Comparison of ENCODE assay signal across 8 cellular contexts in genomic region chr1:42817440-42817767, GRCh38. TPM values are rescaled to one million over a fixed set of nuclear protein-coding genes. Genes with fewer than 3 reads are reported as not detected.
A peak's percentile ranks its signal among the peaks of the same experiment; 100 is the strongest.
DNase-seq lines count a peak whose midpoint lies in the region; ATAC-seq, FAIRE-seq and TF ChIP-seq lines count a peak whose summit lies in the region.

No MANE protein-coding gene starts in this region.

- H3K4me2 ChIP-seq in OCI-LY1 (ENCODE audit: low read length) = peak overlapping the region; percentile 70
- peak overlapping the region; percentile 74 for H3K4me2 ChIP-seq in endothelial cell of umbilical vein (ENCODE audit: insufficient read depth, low read length)

- H3K9me3 ChIP-seq in OCI-LY1 (ENCODE audit: low read length) (no peaks in the 10 kb centered on the region), endothelial cell of umbilical vein (replicated peaks; ENCODE audit: control insufficient read depth, insufficient read depth, low read length) (no peaks in the 10 kb centered on the region)

- CTCF ChIA-PET in endothelial cell of umbilical vein (lab: Charles Lee) = interaction anchor here (0.9 to 3.1 kb wide), 6 partner anchors 18 to 256 kb away, joined by 3 to 16 read pairs (median 8); partner anchors contain the start of gene ZNF691

- H3K27ac ChIP-seq in OCI-LY1 (ENCODE audit: low read depth, low read length, poor library complexity, severe bottlenecking) (no peak overlapping the region), endothelial cell of umbilical vein (ENCODE audit: insufficient read depth, low read depth, low read length) (no peak overlapping the region)

- H3K27me3 Mint-ChIP-seq in progenitor cell of endocrine pancreas = no peaks in the 10 kb centered on the region

- H3K4me3 Mint-ChIP-seq in progenitor cell of endocrine pancreas (ENCODE audit: low read depth) = peak overlapping the region; percentile 43

- peak overlapping the region; percentile 37; the same call in 1 of the 2 replicates for H3K9ac ChIP-seq in OCI-LY1 (ENCODE audit: low read length)
- peak overlapping the region; percentile 93 for H3K9ac ChIP-seq in endothelial cell of umbilical vein (replicated peaks; ENCODE audit: extremely low read depth, insufficient read depth, low read length)

- H3K4me3 ChIP-seq in GM06990 (replicated peaks; ENCODE audit: low read depth, low read length) = peak overlapping the region; percentile 66
- peak overlapping the region; percentile 79 for H3K4me3 ChIP-seq in OCI-LY1 (ENCODE audit: low read depth, low read length, poor library complexity, severe bottlenecking)
- peak overlapping the region; percentile 29 to 87 (median 68) for H3K4me3 ChIP-seq in endothelial cell of umbilical vein (replicated peaks in 1 of 3; ENCODE audit: insufficient read depth in 1 of 3, low read depth in 1 of 3, low read length in 3 of 3)

- H3K9me2 ChIP-seq in OCI-LY1 (ENCODE audit: low read depth, low read length) = no peaks in the 10 kb centered on the region

- no peaks in the 10 kb centered on the region for H4K20me1 ChIP-seq in OCI-LY1 (ENCODE audit: insufficient read depth, low read length)
- no peaks in the 10 kb centered on the region for H4K20me1 ChIP-seq in endothelial cell of umbilical vein (replicated peaks; ENCODE audit: control insufficient read depth, extremely low read depth, insufficient read depth, low read length)

- no peak for FAIRE-seq in endothelial cell of umbilical vein (lab: Jason Lieb, UNC)

- H3K27ac Mint-ChIP-seq in progenitor cell of endocrine pancreas = no peak overlapping the region

- H3K9me1 ChIP-seq in endothelial cell of umbilical vein (replicated peaks; ENCODE audit: control insufficient read depth, extremely low read depth, insufficient read depth, low read length) = no peaks in the 10 kb centered on the region

- ATAC-seq in HG02763 (IDR thresholded peaks at IDR 0.05; ENCODE audit: unreplicated experiment) = no peak

- BruUV-seq in endothelial cell of umbilical vein (replicated peaks; lab: Mats Ljungman, UMichigan) = no TSS peak

- dilution Hi-C loops in endothelial cell of umbilical vein (cut with MboI; ENCODE audit: extremely low pct_ligation_motif_present, low sequenced_read_pairs) = no loop called here

- H3K79me2 ChIP-seq in OCI-LY1 (ENCODE audit: insufficient read depth, low read length) (no peaks in the 10 kb centered on the region), endothelial cell of umbilical vein (ENCODE audit: control insufficient read depth, insufficient read depth, low read length) (no peaks in the 10 kb centered on the region)

- no peaks in the 10 kb centered on the region for H3K27me3 ChIP-seq in GM06990 (replicated peaks; ENCODE audit: control insufficient read depth, insufficient read depth, low read length)
- no peaks in the 10 kb centered on the region for H3K27me3 ChIP-seq in OCI-LY1 (ENCODE audit: insufficient read depth, low read length)
- H3K27me3 ChIP-seq in endothelial cell of umbilical vein (ENCODE audit: control insufficient read depth in 2 of 2, insufficient read depth in 2 of 2, low read length in 2 of 2) = no peaks in the 10 kb centered on the region

- peak overlapping the region; percentile 50; the same call in 1 of the 2 replicates for H2AFZ ChIP-seq in OCI-LY1 (ENCODE audit: low read length)
- H2AFZ ChIP-seq in endothelial cell of umbilical vein (ENCODE audit: low read depth, low read length) = peak overlapping the region; percentile 70

- no peaks in the 10 kb centered on the region for H3F3A ChIP-seq in OCI-LY1 (ENCODE audit: insufficient read depth, low read length)

- POLR2A ChIA-PET in endothelial cell of umbilical vein (lab: Charles Lee) = interaction anchor here (0.7 to 1.3 kb wide), 5 partner anchors 14 to 51 kb away, joined by 3 to 10 read pairs (median 4); partner anchors contain the start of genes C1orf50, P3H1, TMEM269 and ZNF691

- H3K4me1 Mint-ChIP-seq in progenitor cell of endocrine pancreas (ENCODE audit: low read depth) = peaks cover 9% of the 10 kb centered on the region

- intact Hi-C loops in endothelial cell of umbilical vein (cut with micrococcal nuclease) = loop anchor here (1.0 to 2.0 kb wide), 3 partner anchors 29 to 50 kb away; partner anchors contain the start of genes C1orf50, P3H1, TMEM269 and ZNF691

- H3K4me1 ChIP-seq in OCI-LY1 (ENCODE audit: insufficient read depth, low read length, severe bottlenecking) = peaks cover 14% of the 10 kb centered on the region
- H3K4me1 ChIP-seq in endothelial cell of umbilical vein (ENCODE audit: control insufficient read depth, extremely low read depth, insufficient read depth, low read length) = peaks cover 18% of the 10 kb centered on the region

- DNase-seq in GM06990 (ENCODE audit: extremely low read depth, insufficient read length) (no peak), endothelial cell of umbilical vein (ENCODE audit: low read depth, low spot score) (no peak), progenitor cell of endocrine pancreas (ENCODE audit: low spot score, unreplicated experiment) (no peak), Ammon's horn (ENCODE audit: low spot score) (no peak), NCI-H82 (lab: John Stamatoyannopoulos, UW) (no peak)
- DNase-seq in activated CD8-positive, alpha-beta memory T cell treated with anti-CD3 and anti-CD28 coated beads for 24 hours = no peak

- no peak for TF ChIP-seq POLR2A in endothelial cell of umbilical vein (IDR thresholded peaks at IDR 0.05; ENCODE audit: low read depth, low read length)

- no peaks in the 10 kb centered on the region for H3K9me3 Mint-ChIP-seq in progenitor cell of endocrine pancreas (ENCODE audit: low read depth)

- TF ChIP-seq CTCF in GM06990 (IDR thresholded peaks at IDR 0.05; ENCODE audit: insufficient read depth, low read length, poor library complexity, severe bottlenecking) (no peak), OCI-LY1 (IDR thresholded peaks at IDR 0.05; ENCODE audit: low read length) (no peak), endothelial cell of umbilical vein (IDR thresholded peaks at IDR 0.05; ENCODE audit: extremely low read depth in 1 of 2, insufficient read depth in 1 of 2, low read depth in 1 of 2, low read length in 2 of 2) (no peak), progenitor cell of endocrine pancreas (IDR thresholded peaks at IDR 0.05; ENCODE audit: unreplicated experiment) (no peak)

- peaks cover 11% of the 10 kb centered on the region for H3K36me3 Mint-ChIP-seq in progenitor cell of endocrine pancreas (ENCODE audit: insufficient read depth)

- H3K36me3 ChIP-seq in GM06990 (ENCODE audit: control insufficient read depth, insufficient read depth, low read length) (no peaks in the 10 kb centered on the region), OCI-LY1 (ENCODE audit: insufficient read depth, low read length) (no peaks in the 10 kb centered on the region), endothelial cell of umbilical vein (ENCODE audit: control insufficient read depth in 2 of 2, extremely low read depth in 1 of 2, insufficient read depth in 2 of 2, low read length in 2 of 2) (no peaks in the 10 kb centered on the region)

RNA-seq across cellular contexts. Expression of gene SVBP, which starts 0.2 kb away (rescaled TPM):
- total RNA-seq in endothelial cell of umbilical vein (24.1 and 24.7 TPM in 2 replicates), progenitor cell of endocrine pancreas (58.4 and 65.8 TPM in 2 replicates)
- 15.1 and 18.1 TPM in 2 replicates for polyA plus RNA-seq in endothelial cell of umbilical vein
- 25.8 and 27.0 TPM in 2 replicates for polyA plus RNA-seq in endothelial cell of umbilical vein (2011; cell fraction: cytosol; rRNA removed)
- polyA plus RNA-seq in endothelial cell of umbilical vein (2011; cell fraction: nucleus; rRNA removed) = 10.2 and 10.6 TPM in 2 replicates
- polyA plus RNA-seq in endothelial cell of umbilical vein (2012) = 23.1 and 24.3 TPM in 2 replicates
- polyA minus RNA-seq in endothelial cell of umbilical vein = 3.9 and 4.7 TPM in 2 replicates
- polyA minus RNA-seq in endothelial cell of umbilical vein (2011; cell fraction: cytosol; rRNA and poly(A)+ RNA removed) = 4.4 TPM
- 3.0 and 5.0 TPM in 2 replicates for polyA minus RNA-seq in endothelial cell of umbilical vein (2011; cell fraction: nucleus; rRNA and poly(A)+ RNA removed)

RNA-seq across cellular contexts. Expression of gene ERMAP, which starts 0.5 kb away (rescaled TPM):
- total RNA-seq in endothelial cell of umbilical vein = 7.8 and 7.9 TPM in 2 replicates
- 6.7 and 8.6 TPM in 2 replicates for polyA plus RNA-seq in endothelial cell of umbilical vein
- polyA plus RNA-seq in endothelial cell of umbilical vein (2011; cell fraction: cytosol; rRNA removed) = 7.1 and 7.2 TPM in 2 replicates
- polyA plus RNA-seq in endothelial cell of umbilical vein (2011; cell fraction: nucleus; rRNA removed) = 17.7 and 20.4 TPM in 2 replicates
- 3.5 and 3.8 TPM in 2 replicates for polyA plus RNA-seq in endothelial cell of umbilical vein (2012)
- 10.3 and 11.5 TPM in 2 replicates for polyA minus RNA-seq in endothelial cell of umbilical vein
- polyA minus RNA-seq in endothelial cell of umbilical vein (2011; cell fraction: cytosol; rRNA and poly(A)+ RNA removed) = 2.8 TPM
- polyA minus RNA-seq in endothelial cell of umbilical vein (2011; cell fraction: nucleus; rRNA and poly(A)+ RNA removed) = 7.8 and 10.5 TPM in 2 replicates
- total RNA-seq in progenitor cell of endocrine pancreas = 10.4 and 12.9 TPM in 2 replicates

RNA-seq across cellular contexts. Expression of gene ZNF691, which starts 29.0 kb away (rescaled TPM):
- total RNA-seq in endothelial cell of umbilical vein (6.6 and 7.4 TPM in 2 replicates), progenitor cell of endocrine pancreas (18.1 and 18.8 TPM in 2 replicates)
- 6.9 TPM in 2 replicates for polyA plus RNA-seq in endothelial cell of umbilical vein
- polyA plus RNA-seq in endothelial cell of umbilical vein (2011; cell fraction: cytosol; rRNA removed) = 5.3 and 5.8 TPM in 2 replicates
- polyA plus RNA-seq in endothelial cell of umbilical vein (2011; cell fraction: nucleus; rRNA removed) = 12.5 and 14.5 TPM in 2 replicates
- 5.0 and 5.1 TPM in 2 replicates for polyA plus RNA-seq in endothelial cell of umbilical vein (2012)
- polyA minus RNA-seq in endothelial cell of umbilical vein = 2.4 and 3.2 TPM in 2 replicates
- 2.7 TPM for polyA minus RNA-seq in endothelial cell of umbilical vein (2011; cell fraction: cytosol; rRNA and poly(A)+ RNA removed)
- 3.5 TPM in 2 replicates for polyA minus RNA-seq in endothelial cell of umbilical vein (2011; cell fraction: nucleus; rRNA and poly(A)+ RNA removed)

RNA-seq across cellular contexts. Expression of gene TMEM269, which starts 32.6 kb away (rescaled TPM):
- total RNA-seq in endothelial cell of umbilical vein (not detected in 2 replicates), progenitor cell of endocrine pancreas (0.42 and 0.48 TPM in 2 replicates)
- polyA plus RNA-seq in endothelial cell of umbilical vein = 0.03 TPM in 1 of 2 replicates, not detected in the other
- polyA plus RNA-seq in endothelial cell of umbilical vein (2011; cell fraction: cytosol; rRNA removed) = 0.01 TPM in 1 of 2 replicates, not detected in the other
- 0.04 TPM in 1 of 2 replicates, not detected in the other for polyA plus RNA-seq in endothelial cell of umbilical vein (2011; cell fraction: nucleus; rRNA removed)
- polyA plus RNA-seq in endothelial cell of umbilical vein (2012) = 0.12 TPM in 1 of 2 replicates, not detected in the other
- not detected in 2 replicates for polyA minus RNA-seq in endothelial cell of umbilical vein
- not detected for polyA minus RNA-seq in endothelial cell of umbilical vein (2011; cell fraction: cytosol; rRNA and poly(A)+ RNA removed)
- polyA minus RNA-seq in endothelial cell of umbilical vein (2011; cell fraction: nucleus; rRNA and poly(A)+ RNA removed) = 0.14 TPM in 1 of 2 replicates, not detected in the other

RNA-seq across cellular contexts. Expression of gene C1orf50, which starts 50.4 kb away (rescaled TPM):
- total RNA-seq in endothelial cell of umbilical vein = 4.0 and 7.4 TPM in 2 replicates
- 2.8 and 4.8 TPM in 2 replicates for polyA plus RNA-seq in endothelial cell of umbilical vein
- polyA plus RNA-seq in endothelial cell of umbilical vein (2011; cell fraction: cytosol; rRNA removed) = 4.6 and 5.3 TPM in 2 replicates
- 4.0 and 4.6 TPM in 2 replicates for polyA plus RNA-seq in endothelial cell of umbilical vein (2011; cell fraction: nucleus; rRNA removed)
- polyA plus RNA-seq in endothelial cell of umbilical vein (2012) = 2.8 and 4.5 TPM in 2 replicates
- 1.5 TPM in 2 replicates for polyA minus RNA-seq in endothelial cell of umbilical vein
- 1.4 TPM for polyA minus RNA-seq in endothelial cell of umbilical vein (2011; cell fraction: cytosol; rRNA and poly(A)+ RNA removed)
- polyA minus RNA-seq in endothelial cell of umbilical vein (2011; cell fraction: nucleus; rRNA and poly(A)+ RNA removed) = 3.3 and 3.9 TPM in 2 replicates
- total RNA-seq in progenitor cell of endocrine pancreas = 9.7 and 12.0 TPM in 2 replicates
